8 cellular contexts compared by ENCODE assay signal in genomic region chr6:33430991-33431879, GRCh38. TPM values are rescaled to one million over a fixed set of nuclear protein-coding genes. Genes with fewer than 3 reads are reported as not detected.
A peak's percentile ranks its signal among the peaks of the same experiment; 100 is the strongest.
DNase-seq lines count a peak whose midpoint lies in the region; ATAC-seq and TF ChIP-seq lines count a peak whose summit lies in the region.

No MANE protein-coding gene starts in this region.

- H3K27me3 ChIP-seq in HAP-1 (ENCODE audit: low read depth) (no peaks in the 10 kb centered on the region), OCI-LY3 (ENCODE audit: low read depth, low read length) (no peaks in the 10 kb centered on the region), prostate gland (replicated peaks; ENCODE audit: insufficient read depth) (no peaks in the 10 kb centered on the region)

- no peak for TF ChIP-seq POLR2A in prostate gland (IDR thresholded peaks at IDR 0.05)

- intact Hi-C loops in activated T-helper 1 cell treated with anti-CD3 and anti-CD28 coated beads, Interleukin-12 subunit alpha, Interleukin-12 subunit beta, Interleukin-2, Interleukin-4 antibody, amounts not matched to agents 30 ng/mL and 10 ng/mL and 1 ng/mL, durations not matched to agents 14 hours and 24 hours and 36 hours (cut with micrococcal nuclease) = loop anchor here (1.0 to 2.0 kb wide), 2 partner anchors 14 to 23 kb away; partner anchors contain the start of gene ZBTB9
- intact Hi-C loops in prostate gland (cut with DNase I) = loop anchor here (10.0 kb wide), 1 partner anchor 144 kb away; no protein-coding TSS in a partner anchor

- DNase-seq in COR-L47 (lab: John Stamatoyannopoulos, UW) (peak; percentile 71), HAP-1 (ENCODE audit: low spot score in 2 of 2) (peak; percentile 44 to 82), glomerular visceral epithelial cell (ENCODE audit: extremely low spot score) (peak; percentile 55), prostate gland (ENCODE audit: low spot score) (peak; percentile 26), NCI-H1092 treated with DMSO at 0.1 percent for 48 hours (lab: John Stamatoyannopoulos, UW) (no peak)
- peak; percentile 75 for DNase-seq in activated T-helper 1 cell treated with anti-CD3 and anti-CD28 coated beads, Interleukin-12 subunit alpha, Interleukin-12 subunit beta, Interleukin-2, Interleukin-4 antibody, amounts not matched to agents 30 ng/mL and 10 ng/mL and 1 ng/mL, durations not matched to agents 14 hours and 24 hours and 36 hours (ENCODE audit: low spot score)

- no peaks in the 10 kb centered on the region for H4K20me1 ChIP-seq in OCI-LY3 (ENCODE audit: insufficient read depth, low read length)

- peaks cover 55% of the 10 kb centered on the region for H3K4me1 Mint-ChIP-seq in activated T-helper 1 cell treated with anti-CD3 and anti-CD28 coated beads, Interleukin-12 subunit alpha, Interleukin-12 subunit beta, Interleukin-2, Interleukin-4 antibody, amounts not matched to agents 30 ng/mL and 10 ng/mL and 1 ng/mL, durations not matched to agents 14 hours and 24 hours and 36 hours (ENCODE audit: low read depth)

- in situ Hi-C loops in HAP-1 (cut with MboI; ENCODE audit: low sequenced_read_pairs) = no loop called here

- no peak for TF ChIP-seq CTCF in OCI-LY3 (IDR thresholded peaks at IDR 0.05; ENCODE audit: low read depth, low read length)
- no peak for TF ChIP-seq CTCF in prostate gland (IDR thresholded peaks at IDR 0.05)

- no peak overlapping the region for H2AFZ ChIP-seq in OCI-LY3 (ENCODE audit: low read depth, low read length)

- H3K9ac ChIP-seq in OCI-LY3 (ENCODE audit: low read length) = peak overlapping the region; percentile 55

- no peaks in the 10 kb centered on the region for H3K27me3 Mint-ChIP-seq in activated T-helper 1 cell treated with anti-CD3 and anti-CD28 coated beads, Interleukin-12 subunit alpha, Interleukin-12 subunit beta, Interleukin-2, Interleukin-4 antibody, amounts not matched to agents 30 ng/mL and 10 ng/mL and 1 ng/mL, durations not matched to agents 14 hours and 24 hours and 36 hours (ENCODE audit: insufficient read depth)

- H3K9me3 ChIP-seq in HAP-1 = no peaks in the 10 kb centered on the region
- H3K9me3 ChIP-seq in OCI-LY3 (ENCODE audit: insufficient read depth, low read length) = no peaks in the 10 kb centered on the region
- H3K9me3 ChIP-seq in prostate gland = no peaks in the 10 kb centered on the region

- peak overlapping the region; percentile 88 for H3K27ac Mint-ChIP-seq in activated T-helper 1 cell treated with anti-CD3 and anti-CD28 coated beads, Interleukin-12 subunit alpha, Interleukin-12 subunit beta, Interleukin-2, Interleukin-4 antibody, amounts not matched to agents 30 ng/mL and 10 ng/mL and 1 ng/mL, durations not matched to agents 14 hours and 24 hours and 36 hours

- H3K36me3 Mint-ChIP-seq in activated T-helper 1 cell treated with anti-CD3 and anti-CD28 coated beads, Interleukin-12 subunit alpha, Interleukin-12 subunit beta, Interleukin-2, Interleukin-4 antibody, amounts not matched to agents 30 ng/mL and 10 ng/mL and 1 ng/mL, durations not matched to agents 14 hours and 24 hours and 36 hours (ENCODE audit: low read depth) = peaks cover 20% of the 10 kb centered on the region

- no peaks in the 10 kb centered on the region for H3K79me2 ChIP-seq in OCI-LY3 (ENCODE audit: low read length)

- H3K4me3 Mint-ChIP-seq in activated T-helper 1 cell treated with anti-CD3 and anti-CD28 coated beads, Interleukin-12 subunit alpha, Interleukin-12 subunit beta, Interleukin-2, Interleukin-4 antibody, amounts not matched to agents 30 ng/mL and 10 ng/mL and 1 ng/mL, durations not matched to agents 14 hours and 24 hours and 36 hours = peak overlapping the region; percentile 89

- H3K4me1 ChIP-seq in HAP-1 (peaks cover 19% of the 10 kb centered on the region), OCI-LY3 (ENCODE audit: low read length) (peaks cover 36% of the 10 kb centered on the region), prostate gland (replicated peaks) (no peaks in the 10 kb centered on the region)

- H3K36me3 ChIP-seq in HAP-1 (replicated peaks) (no peaks in the 10 kb centered on the region; the same call in 1 of the 2 replicates), OCI-LY3 (replicated peaks; ENCODE audit: low read depth, low read length) (no peaks in the 10 kb centered on the region), prostate gland (no peaks in the 10 kb centered on the region)

- H3K4me3 ChIP-seq in HAP-1 (peak overlapping the region; percentile 8; the same call in 1 of the 2 replicates), OCI-LY3 (ENCODE audit: low read length) (peak overlapping the region; percentile 79), prostate gland (no peak overlapping the region)

- no peak for ATAC-seq in GM19395 (IDR thresholded peaks at IDR 0.05; ENCODE audit: unreplicated experiment)

- H3K4me2 ChIP-seq in OCI-LY3 (ENCODE audit: low read length) = peak overlapping the region; percentile 92

- no peaks in the 10 kb centered on the region for H3K9me3 Mint-ChIP-seq in activated T-helper 1 cell treated with anti-CD3 and anti-CD28 coated beads, Interleukin-12 subunit alpha, Interleukin-12 subunit beta, Interleukin-2, Interleukin-4 antibody, amounts not matched to agents 30 ng/mL and 10 ng/mL and 1 ng/mL, durations not matched to agents 14 hours and 24 hours and 36 hours

- H3K27ac ChIP-seq in OCI-LY3 (ENCODE audit: low read length) = no peak overlapping the region
- H3K27ac ChIP-seq in prostate gland = no peak overlapping the region

- 5% methylated on average over 10 of the region's 12 CpGs for WGBS in prostate gland

RNA-seq across cellular contexts. Expression of gene SYNGAP1, which starts 11.4 kb away (rescaled TPM):
- total RNA-seq in activated T-helper 1 cell treated with anti-CD3 and anti-CD28 coated beads, Interleukin-12 subunit alpha, Interleukin-12 subunit beta, Interleukin-2, Interleukin-4 antibody, amounts not matched to agents 30 ng/mL and 10 ng/mL and 1 ng/mL, durations not matched to agents 14 hours and 24 hours and 36 hours = 37.1 and 56.6 TPM in 2 replicates
- total RNA-seq in prostate gland = 10 to 100 TPM in 1 of 2 donors, 1 to 10 TPM in 1; 6.1 to 24.8 TPM

RNA-seq across cellular contexts. Expression of gene CUTA, which starts 13.3 kb away (rescaled TPM):
- 131 and 137 TPM in 2 replicates for total RNA-seq in activated T-helper 1 cell treated with anti-CD3 and anti-CD28 coated beads, Interleukin-12 subunit alpha, Interleukin-12 subunit beta, Interleukin-2, Interleukin-4 antibody, amounts not matched to agents 30 ng/mL and 10 ng/mL and 1 ng/mL, durations not matched to agents 14 hours and 24 hours and 36 hours
- total RNA-seq in prostate gland = 100 to 1,000 TPM; 189 to 260 TPM

RNA-seq across cellular contexts. Expression of gene PHF1, which starts 20.4 kb away (rescaled TPM):
- total RNA-seq in activated T-helper 1 cell treated with anti-CD3 and anti-CD28 coated beads, Interleukin-12 subunit alpha, Interleukin-12 subunit beta, Interleukin-2, Interleukin-4 antibody, amounts not matched to agents 30 ng/mL and 10 ng/mL and 1 ng/mL, durations not matched to agents 14 hours and 24 hours and 36 hours = 28.7 and 38.8 TPM in 2 replicates
- 100 to 1,000 TPM in 1 of 2 donors, 10 to 100 TPM in 1; 98.2 to 132 TPM for total RNA-seq in prostate gland

RNA-seq across cellular contexts. Expression of gene ZBTB9, which starts 23.1 kb away (rescaled TPM):
- 15.8 and 17.0 TPM in 2 replicates for total RNA-seq in activated T-helper 1 cell treated with anti-CD3 and anti-CD28 coated beads, Interleukin-12 subunit alpha, Interleukin-12 subunit beta, Interleukin-2, Interleukin-4 antibody, amounts not matched to agents 30 ng/mL and 10 ng/mL and 1 ng/mL, durations not matched to agents 14 hours and 24 hours and 36 hours
- total RNA-seq in prostate gland = 1 to 10 TPM; 3.5 to 8.9 TPM

RNA-seq across cellular contexts. Expression of gene KIFC1, which starts 39.6 kb away (rescaled TPM):
- total RNA-seq in activated T-helper 1 cell treated with anti-CD3 and anti-CD28 coated beads, Interleukin-12 subunit alpha, Interleukin-12 subunit beta, Interleukin-2, Interleukin-4 antibody, amounts not matched to agents 30 ng/mL and 10 ng/mL and 1 ng/mL, durations not matched to agents 14 hours and 24 hours and 36 hours = 54.7 and 59.6 TPM in 2 replicates
- total RNA-seq in prostate gland = 1 to 10 TPM; 5.8 to 6.5 TPM

Comparison
In these comparisons a context has a peak if more than half of its experiments do, and no peak if none do; other contexts are left out.
1. H3K4me3 ChIP-seq: peak in HAP-1 (single experiment) and OCI-LY3 (single experiment); none in prostate gland (0 of 2).